25 cellular contexts compared by ENCODE assay signal in the genomic region with DNA sequence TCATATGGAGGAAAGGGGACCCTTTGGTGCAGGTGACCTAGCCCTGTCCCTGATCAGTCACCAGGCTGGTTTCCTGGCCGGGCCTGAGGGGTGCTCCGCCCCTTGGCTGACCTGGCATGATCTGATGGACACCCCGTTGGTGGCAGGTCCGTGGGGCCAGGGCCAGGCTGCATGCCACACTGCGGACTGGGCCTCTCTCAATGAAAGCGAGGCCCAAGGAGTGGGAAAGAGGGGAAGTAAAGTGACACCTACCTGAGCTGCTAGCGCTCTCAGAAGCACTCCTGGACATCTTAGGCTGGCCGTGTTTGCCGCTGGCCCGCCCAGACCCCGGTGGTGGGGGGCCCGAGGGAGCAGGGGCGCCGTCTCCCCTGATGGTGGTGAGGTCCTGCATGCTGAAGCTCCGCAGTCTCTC.
"Had no signal": no experiment of that assay in that cellular context is flagged by ENCODE, and none has a peak within 500 bp of the region (broad histone marks: within the 10 kb centered on the region; RNA-seq: fewer than 3 reads in every experiment).

No MANE protein-coding gene starts in this region.

- FAIRE-seq: kidney had no signal

- H3K4me1 ChIP-seq: psoas muscle, suprapubic skin, transverse colon, upper lobe of right lung, uterus had no signal

- H3K27ac ChIP-seq: gastrocnemius medialis, heart left ventricle, hepatocyte, ovary, psoas muscle, skin epidermis, spleen, suprapubic skin, transverse colon, upper lobe of right lung, uterus had no signal

- H3K36me3 ChIP-seq: gastrocnemius medialis, ovary, spleen, suprapubic skin, transverse colon, upper lobe of right lung, uterus had no signal

- H3K9me3 ChIP-seq: gastrocnemius medialis, heart left ventricle, ovary, psoas muscle, spleen, suprapubic skin, transverse colon, upper lobe of right lung, uterus had no signal

- H3K4me3 ChIP-seq: gastrocnemius medialis, heart left ventricle, hepatocyte, ovary, psoas muscle, skin epidermis, spleen, suprapubic skin, transverse colon, upper lobe of right lung, uterus had no signal

- H3K27me3 ChIP-seq: gastrocnemius medialis, heart left ventricle, hepatocyte, ovary, spleen, suprapubic skin, transverse colon, upper lobe of right lung, uterus had no signal

- DNase-seq: cortex of kidney; effector CD4-positive, alpha-beta T cell; foreskin fibroblast; gastrocnemius medialis; heart left ventricle; kidney; mesendoderm; naive thymus-derived CD8-positive, alpha-beta T cell; nephron progenitor cell; occipital lobe; ovary; psoas muscle; right cardiac atrium; spleen; stimulated activated CD4-positive, alpha-beta T cell treated with anti-CD3 and anti-CD28 coated beads, Interleukin-15, amount 100 ng/mL, for 24 hours; stimulated activated CD4-positive, alpha-beta T cell treated with anti-CD3 and anti-CD28 coated beads, Interleukin-2, amount 100 ng/mL, for 48 hours; stimulated activated CD8-positive, alpha-beta memory T cell treated with anti-CD3 and anti-CD28 coated beads, Interleukin-4, amount 100 ng/mL, for 48 hours; stimulated activated naive CD4-positive, alpha-beta T cell; stimulated activated naive CD8-positive, alpha-beta T cell treated with anti-CD3 and anti-CD28 coated beads, Interleukin-15, amount 100 ng/mL, for 72 hours; transverse colon; upper lobe of right lung; uterus had no signal
